ENCODE assay signal across 1 cellular context in the genomic region with DNA sequence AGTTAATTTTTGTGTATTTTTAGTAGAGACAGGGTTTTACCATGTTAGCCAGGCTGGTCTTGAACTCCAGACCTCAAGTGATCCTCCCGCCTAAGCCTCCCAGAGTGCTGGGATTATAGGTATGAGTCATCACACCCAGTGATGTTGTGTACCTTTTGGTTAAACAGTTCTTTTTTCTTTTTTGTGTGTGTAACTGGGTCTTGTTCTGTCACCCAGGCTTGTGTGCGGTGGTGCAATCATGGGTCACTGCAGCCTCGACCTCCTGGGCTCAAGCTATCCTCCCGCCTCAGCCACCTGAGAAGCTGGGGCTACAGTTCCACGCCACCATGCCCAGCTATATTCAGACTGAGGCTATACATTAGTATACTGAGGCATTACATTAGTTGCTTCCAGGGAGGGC.
A peak's percentile ranks its signal among the peaks of the same experiment; 100 is the strongest.
TF ChIP-seq lines count a peak whose summit lies in the region.

No MANE protein-coding gene starts in this region.

TF ChIP-seq in K562, 482 proteins besides CTCF, POLR2A, EP300 and RAD21:
- TF ChIP-seq, protein P1, sequence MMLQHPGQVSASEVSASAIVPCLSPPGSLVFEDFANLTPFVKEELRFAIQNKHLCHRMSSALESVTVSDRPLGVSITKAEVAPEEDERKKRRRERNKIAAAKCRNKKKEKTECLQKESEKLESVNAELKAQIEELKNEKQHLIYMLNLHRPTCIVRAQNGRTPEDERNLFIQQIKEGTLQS (IDR thresholded peaks at IDR 0.05), result peak; percentile 84
- TF ChIP-seq, protein P1 (CRISPR knock-in tag; conservative IDR thresholded peaks at IDR 0.05), result no peak
- TF ChIP-seq FOSL1 (tag; conservative IDR thresholded peaks at IDR 0.05) (peak; percentile 38), SRSF7 (optimal IDR thresholded peaks at IDR 0.05; ENCODE audit: low read depth, low read length) (no peak), JUND (IDR thresholded peaks at IDR 0.05; ENCODE audit: borderline replicate concordance, low read depth, low read length) (peak; percentile 59), JUND (tag; IDR thresholded peaks at IDR 0.05; ENCODE audit: borderline replicate concordance, low read depth, low read length) (peak; percentile 45; the same call in 1 of the 3 replicates), ZNF512 (tag; IDR thresholded peaks at IDR 0.05) (no peak)
